1 cellular context compared by ENCODE assay signal in the genomic region with DNA sequence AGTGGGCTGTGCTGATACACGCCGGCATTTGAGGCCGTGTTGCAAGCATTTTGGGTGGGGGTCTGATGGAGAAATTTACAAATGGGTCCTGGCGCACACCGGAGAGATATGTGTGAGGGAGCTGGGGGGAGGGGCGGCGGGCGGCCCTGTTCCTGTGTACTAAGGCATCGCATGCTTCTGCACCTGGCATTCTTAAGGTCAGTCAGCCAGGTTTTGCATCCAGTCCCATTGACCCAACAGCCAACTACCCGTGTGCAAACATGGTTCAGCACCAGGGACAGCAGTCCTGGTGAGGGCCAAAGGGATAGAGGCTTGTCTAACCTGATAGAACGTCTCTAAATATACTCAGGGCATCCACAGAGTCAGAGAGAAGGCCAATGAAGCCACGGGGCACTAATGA.
TF ChIP-seq lines count a peak whose summit lies in the region.

No MANE protein-coding gene starts in this region.

TF ChIP-seq in HepG2, 621 proteins besides CTCF, POLR2A, EP300 and RAD21 (continued from another document):
- TF ChIP-seq, protein P1, sequence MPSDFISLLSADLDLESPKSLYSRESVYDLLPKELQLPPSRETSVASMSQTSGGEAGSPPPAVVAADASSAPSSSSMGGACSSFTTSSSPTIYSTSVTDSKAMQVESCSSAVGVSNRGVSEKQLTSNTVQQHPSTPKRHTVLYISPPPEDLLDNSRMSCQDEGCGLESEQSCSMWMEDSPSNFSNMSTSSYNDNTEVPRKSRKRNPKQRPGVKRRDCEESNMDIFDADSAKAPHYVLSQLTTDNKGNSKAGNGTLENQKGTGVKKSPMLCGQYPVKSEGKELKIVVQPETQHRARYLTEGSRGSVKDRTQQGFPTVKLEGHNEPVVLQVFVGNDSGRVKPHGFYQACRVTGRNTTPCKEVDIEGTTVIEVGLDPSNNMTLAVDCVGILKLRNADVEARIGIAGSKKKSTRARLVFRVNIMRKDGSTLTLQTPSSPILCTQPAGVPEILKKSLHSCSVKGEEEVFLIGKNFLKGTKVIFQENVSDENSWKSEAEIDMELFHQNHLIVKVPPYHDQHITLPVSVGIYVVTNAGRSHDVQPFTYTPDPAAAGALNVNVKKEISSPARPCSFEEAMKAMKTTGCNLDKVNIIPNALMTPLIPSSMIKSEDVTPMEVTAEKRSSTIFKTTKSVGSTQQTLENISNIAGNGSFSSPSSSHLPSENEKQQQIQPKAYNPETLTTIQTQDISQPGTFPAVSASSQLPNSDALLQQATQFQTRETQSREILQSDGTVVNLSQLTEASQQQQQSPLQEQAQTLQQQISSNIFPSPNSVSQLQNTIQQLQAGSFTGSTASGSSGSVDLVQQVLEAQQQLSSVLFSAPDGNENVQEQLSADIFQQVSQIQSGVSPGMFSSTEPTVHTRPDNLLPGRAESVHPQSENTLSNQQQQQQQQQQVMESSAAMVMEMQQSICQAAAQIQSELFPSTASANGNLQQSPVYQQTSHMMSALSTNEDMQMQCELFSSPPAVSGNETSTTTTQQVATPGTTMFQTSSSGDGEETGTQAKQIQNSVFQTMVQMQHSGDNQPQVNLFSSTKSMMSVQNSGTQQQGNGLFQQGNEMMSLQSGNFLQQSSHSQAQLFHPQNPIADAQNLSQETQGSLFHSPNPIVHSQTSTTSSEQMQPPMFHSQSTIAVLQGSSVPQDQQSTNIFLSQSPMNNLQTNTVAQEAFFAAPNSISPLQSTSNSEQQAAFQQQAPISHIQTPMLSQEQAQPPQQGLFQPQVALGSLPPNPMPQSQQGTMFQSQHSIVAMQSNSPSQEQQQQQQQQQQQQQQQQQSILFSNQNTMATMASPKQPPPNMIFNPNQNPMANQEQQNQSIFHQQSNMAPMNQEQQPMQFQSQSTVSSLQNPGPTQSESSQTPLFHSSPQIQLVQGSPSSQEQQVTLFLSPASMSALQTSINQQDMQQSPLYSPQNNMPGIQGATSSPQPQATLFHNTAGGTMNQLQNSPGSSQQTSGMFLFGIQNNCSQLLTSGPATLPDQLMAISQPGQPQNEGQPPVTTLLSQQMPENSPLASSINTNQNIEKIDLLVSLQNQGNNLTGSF (CRISPR knock-in tag; IDR thresholded peaks at IDR 0.05): no peak
- TF ChIP-seq HOXA5 (CRISPR knock-in tag; IDR thresholded peaks at IDR 0.05) (no peak), NFATC3 (CRISPR knock-in tag; IDR thresholded peaks at IDR 0.05) (no peak), ZNF713 (CRISPR knock-in tag; IDR thresholded peaks at IDR 0.05) (no peak), ZNF777 (CRISPR knock-in tag; IDR thresholded peaks at IDR 0.05) (no peak), MYPOP (CRISPR knock-in tag; IDR thresholded peaks at IDR 0.05) (no peak), GMEB1 (CRISPR knock-in tag; IDR thresholded peaks at IDR 0.05; ENCODE audit: borderline replicate concordance) (no peak), ELF4 (CRISPR knock-in tag; IDR thresholded peaks at IDR 0.05; ENCODE audit: borderline replicate concordance) (no peak), SMARCC2 (IDR thresholded peaks at IDR 0.05) (no peak), ZNF331 (CRISPR knock-in tag; IDR thresholded peaks at IDR 0.05) (peak; percentile 58; the same call in 1 of the 2 replicates), SIX4 (CRISPR knock-in tag; IDR thresholded peaks at IDR 0.05) (0 out of 2 replicates have a peak, but pooled peaks have one; percentile 35), NFIB (CRISPR knock-in tag; IDR thresholded peaks at IDR 0.05; ENCODE audit: borderline replicate concordance) (no peak), HDAC2 (CRISPR knock-in tag; IDR thresholded peaks at IDR 0.05) (peak; percentile 33; the same call in 1 of the 2 replicates), KDM3A (CRISPR knock-in tag; IDR thresholded peaks at IDR 0.05; ENCODE audit: low read depth) (no peak), JUNB (CRISPR knock-in tag; IDR thresholded peaks at IDR 0.05; ENCODE audit: borderline replicate concordance) (no peak), ZNF792 (CRISPR knock-in tag; IDR thresholded peaks at IDR 0.05) (peak; percentile 65; the same call in 1 of the 2 replicates), MIER2 (CRISPR knock-in tag; IDR thresholded peaks at IDR 0.05) (peak; percentile 97), ARID2 (CRISPR knock-in tag; IDR thresholded peaks at IDR 0.05; ENCODE audit: borderline replicate concordance) (no peak)
- TF ChIP-seq, protein P2, sequence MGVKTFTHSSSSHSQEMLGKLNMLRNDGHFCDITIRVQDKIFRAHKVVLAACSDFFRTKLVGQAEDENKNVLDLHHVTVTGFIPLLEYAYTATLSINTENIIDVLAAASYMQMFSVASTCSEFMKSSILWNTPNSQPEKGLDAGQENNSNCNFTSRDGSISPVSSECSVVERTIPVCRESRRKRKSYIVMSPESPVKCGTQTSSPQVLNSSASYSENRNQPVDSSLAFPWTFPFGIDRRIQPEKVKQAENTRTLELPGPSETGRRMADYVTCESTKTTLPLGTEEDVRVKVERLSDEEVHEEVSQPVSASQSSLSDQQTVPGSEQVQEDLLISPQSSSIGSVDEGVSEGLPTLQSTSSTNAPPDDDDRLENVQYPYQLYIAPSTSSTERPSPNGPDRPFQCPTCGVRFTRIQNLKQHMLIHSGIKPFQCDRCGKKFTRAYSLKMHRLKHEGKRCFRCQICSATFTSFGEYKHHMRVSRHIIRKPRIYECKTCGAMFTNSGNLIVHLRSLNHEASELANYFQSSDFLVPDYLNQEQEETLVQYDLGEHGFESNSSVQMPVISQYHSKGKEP (CRISPR knock-in tag; IDR thresholded peaks at IDR 0.05): peak; percentile 88; the same call in 1 of the 2 replicates
- TF ChIP-seq, protein P3, sequence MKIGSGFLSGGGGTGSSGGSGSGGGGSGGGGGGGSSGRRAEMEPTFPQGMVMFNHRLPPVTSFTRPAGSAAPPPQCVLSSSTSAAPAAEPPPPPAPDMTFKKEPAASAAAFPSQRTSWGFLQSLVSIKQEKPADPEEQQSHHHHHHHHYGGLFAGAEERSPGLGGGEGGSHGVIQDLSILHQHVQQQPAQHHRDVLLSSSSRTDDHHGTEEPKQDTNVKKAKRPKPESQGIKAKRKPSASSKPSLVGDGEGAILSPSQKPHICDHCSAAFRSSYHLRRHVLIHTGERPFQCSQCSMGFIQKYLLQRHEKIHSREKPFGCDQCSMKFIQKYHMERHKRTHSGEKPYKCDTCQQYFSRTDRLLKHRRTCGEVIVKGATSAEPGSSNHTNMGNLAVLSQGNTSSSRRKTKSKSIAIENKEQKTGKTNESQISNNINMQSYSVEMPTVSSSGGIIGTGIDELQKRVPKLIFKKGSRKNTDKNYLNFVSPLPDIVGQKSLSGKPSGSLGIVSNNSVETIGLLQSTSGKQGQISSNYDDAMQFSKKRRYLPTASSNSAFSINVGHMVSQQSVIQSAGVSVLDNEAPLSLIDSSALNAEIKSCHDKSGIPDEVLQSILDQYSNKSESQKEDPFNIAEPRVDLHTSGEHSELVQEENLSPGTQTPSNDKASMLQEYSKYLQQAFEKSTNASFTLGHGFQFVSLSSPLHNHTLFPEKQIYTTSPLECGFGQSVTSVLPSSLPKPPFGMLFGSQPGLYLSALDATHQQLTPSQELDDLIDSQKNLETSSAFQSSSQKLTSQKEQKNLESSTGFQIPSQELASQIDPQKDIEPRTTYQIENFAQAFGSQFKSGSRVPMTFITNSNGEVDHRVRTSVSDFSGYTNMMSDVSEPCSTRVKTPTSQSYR (CRISPR knock-in tag; IDR thresholded peaks at IDR 0.05; ENCODE audit: borderline replicate concordance): peak; percentile 37; the same call in 1 of the 2 replicates
TF ChIP-seq in HepG2: peak in this region for 10.
